ENCODE assay signal across 8 cellular contexts in genomic region chr17:33291248-33292183, GRCh38. TPM values are rescaled to one million over a fixed set of nuclear protein-coding genes. Genes with fewer than 3 reads are reported as not detected.
A peak's percentile ranks its signal among the peaks of the same experiment; 100 is the strongest.
DNase-seq lines count a peak whose midpoint lies in the region; ATAC-seq and TF ChIP-seq lines count a peak whose summit lies in the region.

No MANE protein-coding gene starts in this region.

- H3K79me2 ChIP-seq in hepatocyte, result no peaks in the 10 kb centered on the region

- no peaks in the 10 kb centered on the region for H3K4me1 ChIP-seq in hepatocyte (ENCODE audit: insufficient read depth)

- no peak overlapping the region for H3K27ac Mint-ChIP-seq in activated T-helper 1 cell treated with anti-CD3 and anti-CD28 coated beads, Interleukin-12 subunit alpha, Interleukin-12 subunit beta, Interleukin-2, Interleukin-4 antibody, amounts not matched to agents 30 ng/mL and 10 ng/mL and 1 ng/mL, durations not matched to agents 14 hours and 24 hours and 36 hours
- H3K27ac Mint-ChIP-seq in stimulated activated effector memory CD8-positive, alpha-beta T cell treated with anti-CD3 and anti-CD28 coated beads, Interleukin-12 subunit alpha, Interleukin-12 subunit beta, amount 100 ng/mL, for 72 hours, result no peak overlapping the region

- H3K4me3 Mint-ChIP-seq in activated T-helper 1 cell treated with anti-CD3 and anti-CD28 coated beads, Interleukin-12 subunit alpha, Interleukin-12 subunit beta, Interleukin-2, Interleukin-4 antibody, amounts not matched to agents 30 ng/mL and 10 ng/mL and 1 ng/mL, durations not matched to agents 14 hours and 24 hours and 36 hours, result peak overlapping the region; percentile 30
- H3K4me3 Mint-ChIP-seq in stimulated activated effector memory CD8-positive, alpha-beta T cell treated with anti-CD3 and anti-CD28 coated beads, Interleukin-12 subunit alpha, Interleukin-12 subunit beta, amount 100 ng/mL, for 72 hours, result peak overlapping the region; percentile 65

- H3K4me3 ChIP-seq in hepatocyte, result peak overlapping the region; percentile 23

- H3K9me2 ChIP-seq in hepatocyte (replicated peaks; ENCODE audit: insufficient read depth), result no peaks in the 10 kb centered on the region

- H3K36me3 ChIP-seq in hepatocyte (replicated peaks; ENCODE audit: insufficient read depth, low read depth), result no peaks in the 10 kb centered on the region

- intact Hi-C loops in activated T-helper 1 cell treated with anti-CD3 and anti-CD28 coated beads, Interleukin-12 subunit alpha, Interleukin-12 subunit beta, Interleukin-2, Interleukin-4 antibody, amounts not matched to agents 30 ng/mL and 10 ng/mL and 1 ng/mL, durations not matched to agents 14 hours and 24 hours and 36 hours (cut with micrococcal nuclease), result no loop called here

- no peak for DNase-seq in activated CD4-positive, CD25-positive, alpha-beta regulatory T cell treated with anti-CD3 and anti-CD28 coated beads, Interleukin-2, amount 50 U/mL, for 72 hours
- no peak for DNase-seq in activated T-helper 1 cell treated with anti-CD3 and anti-CD28 coated beads, Interleukin-12 subunit alpha, Interleukin-12 subunit beta, Interleukin-2, Interleukin-4 antibody, amounts not matched to agents 30 ng/mL and 10 ng/mL and 1 ng/mL, durations not matched to agents 14 hours and 24 hours and 36 hours (ENCODE audit: low spot score)
- DNase-seq in hepatocyte (ENCODE audit: low spot score) (peak; percentile 50), foreskin melanocyte (no peak)
- DNase-seq in stimulated activated effector memory CD8-positive, alpha-beta T cell treated with anti-CD3 and anti-CD28 coated beads, Interleukin-12 subunit alpha, Interleukin-12 subunit beta, amount 100 ng/mL, for 72 hours (ENCODE audit: low spot score in 2 of 2), result no peak

- H3K27me3 ChIP-seq in hepatocyte, result peaks cover 80% of the 10 kb centered on the region

- no peak for TF ChIP-seq CTCF in hepatocyte (IDR thresholded peaks at IDR 0.05; ENCODE audit: poor library complexity)

- peaks cover 2% of the 10 kb centered on the region for H3K36me3 Mint-ChIP-seq in activated T-helper 1 cell treated with anti-CD3 and anti-CD28 coated beads, Interleukin-12 subunit alpha, Interleukin-12 subunit beta, Interleukin-2, Interleukin-4 antibody, amounts not matched to agents 30 ng/mL and 10 ng/mL and 1 ng/mL, durations not matched to agents 14 hours and 24 hours and 36 hours (ENCODE audit: low read depth)
- H3K36me3 Mint-ChIP-seq in stimulated activated effector memory CD8-positive, alpha-beta T cell treated with anti-CD3 and anti-CD28 coated beads, Interleukin-12 subunit alpha, Interleukin-12 subunit beta, amount 100 ng/mL, for 72 hours, result no peaks in the 10 kb centered on the region

- H2AFZ ChIP-seq in hepatocyte, result no peak overlapping the region

- ATAC-seq in activated CD4-positive, CD25-positive, alpha-beta regulatory T cell treated with anti-CD3 and anti-CD28 coated beads, Interleukin-2, amount 50 U/mL, for 24 hours, result peak; percentile 6 to 17
- peak; percentile 6 for ATAC-seq in stimulated activated effector memory CD8-positive, alpha-beta T cell treated with anti-CD3 and anti-CD28 coated beads, Interleukin-12 subunit alpha, Interleukin-12 subunit beta, amount 100 ng/mL, for 72 hours
- ATAC-seq in GM19035 (IDR thresholded peaks at IDR 0.05; ENCODE audit: unreplicated experiment), result no peak
- no peak for ATAC-seq in HG02981 (IDR thresholded peaks at IDR 0.05; ENCODE audit: unreplicated experiment)

- H3K4me1 Mint-ChIP-seq in activated T-helper 1 cell treated with anti-CD3 and anti-CD28 coated beads, Interleukin-12 subunit alpha, Interleukin-12 subunit beta, Interleukin-2, Interleukin-4 antibody, amounts not matched to agents 30 ng/mL and 10 ng/mL and 1 ng/mL, durations not matched to agents 14 hours and 24 hours and 36 hours (ENCODE audit: low read depth), result no peaks in the 10 kb centered on the region
- peaks cover 19% of the 10 kb centered on the region for H3K4me1 Mint-ChIP-seq in stimulated activated effector memory CD8-positive, alpha-beta T cell treated with anti-CD3 and anti-CD28 coated beads, Interleukin-12 subunit alpha, Interleukin-12 subunit beta, amount 100 ng/mL, for 72 hours

- peaks cover 51% of the 10 kb centered on the region for H3K27me3 Mint-ChIP-seq in activated T-helper 1 cell treated with anti-CD3 and anti-CD28 coated beads, Interleukin-12 subunit alpha, Interleukin-12 subunit beta, Interleukin-2, Interleukin-4 antibody, amounts not matched to agents 30 ng/mL and 10 ng/mL and 1 ng/mL, durations not matched to agents 14 hours and 24 hours and 36 hours (ENCODE audit: insufficient read depth)

- no peaks in the 10 kb centered on the region for H3K9me3 Mint-ChIP-seq in activated T-helper 1 cell treated with anti-CD3 and anti-CD28 coated beads, Interleukin-12 subunit alpha, Interleukin-12 subunit beta, Interleukin-2, Interleukin-4 antibody, amounts not matched to agents 30 ng/mL and 10 ng/mL and 1 ng/mL, durations not matched to agents 14 hours and 24 hours and 36 hours
- H3K9me3 Mint-ChIP-seq in stimulated activated effector memory CD8-positive, alpha-beta T cell treated with anti-CD3 and anti-CD28 coated beads, Interleukin-12 subunit alpha, Interleukin-12 subunit beta, amount 100 ng/mL, for 72 hours, result no peaks in the 10 kb centered on the region

- no peak overlapping the region for H3K27ac ChIP-seq in hepatocyte

- WGBS in hepatocyte (ENCODE audit: low lambda C conversion rate, missing lambda C conversion rate), result 4% methylated on average over 77 of the region's 104 CpGs

- peak overlapping the region; percentile 91 for H3K4me2 ChIP-seq in hepatocyte

- no peaks in the 10 kb centered on the region for H4K20me1 ChIP-seq in hepatocyte (ENCODE audit: insufficient read depth, poor library complexity, severe bottlenecking)

- H3K9me3 ChIP-seq in hepatocyte (ENCODE audit: low read depth), result no peaks in the 10 kb centered on the region

RNA-seq across cellular contexts. Expression of gene ASIC2, which starts 1.6 kb away (rescaled TPM):
- not detected in 2 replicates for total RNA-seq in activated T-helper 1 cell treated with anti-CD3 and anti-CD28 coated beads, Interleukin-12 subunit alpha, Interleukin-12 subunit beta, Interleukin-2, Interleukin-4 antibody, amounts not matched to agents 30 ng/mL and 10 ng/mL and 1 ng/mL, durations not matched to agents 14 hours and 24 hours and 36 hours
- total RNA-seq in hepatocyte, result 0.96 and 2.3 TPM in 2 replicates
- 3.2 and 3.3 TPM in 2 replicates for polyA plus RNA-seq in hepatocyte

Comparison
In these comparisons a context has a peak if more than half of its experiments do, and no peak if none do; other contexts are left out.
1. ATAC-seq: peak in activated CD4-positive, CD25-positive, alpha-beta regulatory T cell treated with anti-CD3 and anti-CD28 coated beads, Interleukin-2, amount 50 U/mL, for 24 hours (2 of 2) and stimulated activated effector memory CD8-positive, alpha-beta T cell treated with anti-CD3 and anti-CD28 coated beads, Interleukin-12 subunit alpha, Interleukin-12 subunit beta, amount 100 ng/mL, for 72 hours (single experiment); none in GM19035 (single experiment) and HG02981 (single experiment).